8 cellular contexts compared by ENCODE assay signal in the genomic region with DNA sequence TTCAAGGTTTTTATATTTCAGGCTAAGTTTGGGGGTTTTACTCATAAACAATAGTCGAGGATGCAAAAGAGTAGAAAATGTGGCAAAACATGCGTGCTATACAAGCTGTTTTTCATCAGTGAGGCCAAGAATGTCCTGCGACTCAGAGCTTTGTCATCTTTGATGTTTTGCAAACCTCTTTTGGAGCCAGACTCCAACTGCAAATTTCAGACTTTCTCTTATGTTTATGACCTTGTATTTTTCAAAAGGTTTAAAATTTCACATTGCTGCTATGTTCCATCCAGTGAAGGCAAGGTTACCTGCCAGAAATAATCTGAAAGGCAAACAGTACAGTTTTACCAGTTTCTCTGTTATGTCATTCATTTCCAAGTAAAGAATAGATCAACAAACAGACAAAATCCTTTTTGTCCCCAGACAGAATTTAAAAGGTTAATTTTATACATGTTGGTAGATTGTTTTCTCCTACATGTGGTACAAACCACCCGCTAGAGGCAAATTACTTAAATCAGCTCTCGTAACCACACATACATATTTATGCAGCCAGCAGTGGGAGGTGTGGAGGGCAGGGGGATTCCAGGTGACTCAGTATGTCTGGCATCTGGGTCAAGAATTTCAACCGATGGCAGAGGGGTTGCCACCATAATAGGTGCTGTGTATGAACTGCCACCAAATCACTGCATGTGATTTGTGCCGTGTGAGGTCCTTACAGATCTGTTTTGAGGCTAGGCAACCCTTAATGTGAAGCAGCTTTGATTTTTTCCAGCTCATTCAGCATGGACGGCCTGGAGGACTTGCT.
A peak's percentile ranks its signal among the peaks of the same experiment; 100 is the strongest.
DNase-seq lines count a peak whose midpoint lies in the region; ATAC-seq and FAIRE-seq lines count a peak whose summit lies in the region.

No MANE protein-coding gene starts in this region.

- peak; percentile 87 for DNase-seq in activated naive CD4-positive, alpha-beta T cell treated with anti-CD3 and anti-CD28 coated beads for 36 hours
- no peak for DNase-seq in activated naive CD4-positive, alpha-beta T cell treated with anti-CD3 and anti-CD28 coated beads, Interleukin-2, amount 10 ng/mL, durations not matched to agents 7 days and 5 days
- DNase-seq in activated CD4-positive, alpha-beta memory T cell treated with anti-CD3 and anti-CD28 coated beads, Interleukin-2, amount 10 ng/mL, durations not matched to agents 7 days and 5 days: peak; percentile 27
- DNase-seq in NCI-H510A (lab: John Stamatoyannopoulos, UW): no peak
- DNase-seq in NCI-H128 (lab: John Stamatoyannopoulos, UW; ENCODE audit: unreplicated experiment): no peak

- peak overlapping the region; percentile 77 for H3K27ac Mint-ChIP-seq in activated naive CD4-positive, alpha-beta T cell treated with anti-CD3 and anti-CD28 coated beads for 36 hours
- no peak overlapping the region for H3K27ac Mint-ChIP-seq in activated naive CD4-positive, alpha-beta T cell treated with anti-CD3 and anti-CD28 coated beads, Interleukin-2, amount 10 ng/mL, durations not matched to agents 7 days and 5 days
- no peak overlapping the region for H3K27ac Mint-ChIP-seq in activated CD4-positive, alpha-beta memory T cell treated with anti-CD3 and anti-CD28 coated beads, Interleukin-2, amount 10 ng/mL, durations not matched to agents 7 days and 5 days
- peak overlapping the region; percentile 45 for H3K27ac Mint-ChIP-seq in stimulated activated naive CD8-positive, alpha-beta T cell treated with anti-CD3 and anti-CD28 coated beads, Interleukin-15, Interleukin-2, amounts not matched to agents 100 ng/mL and 50 ng/mL, for 24 hours

- intact Hi-C loops in activated naive CD4-positive, alpha-beta T cell treated with anti-CD3 and anti-CD28 coated beads for 36 hours (cut with micrococcal nuclease): loop anchor here (1.0 kb wide), 3 partner anchors 15 to 90 kb away; no protein-coding TSS in a partner anchor

- H3K4me1 Mint-ChIP-seq in activated naive CD4-positive, alpha-beta T cell treated with anti-CD3 and anti-CD28 coated beads for 36 hours (ENCODE audit: low read depth): peaks cover 32% of the 10 kb centered on the region
- no peaks in the 10 kb centered on the region for H3K4me1 Mint-ChIP-seq in activated naive CD4-positive, alpha-beta T cell treated with anti-CD3 and anti-CD28 coated beads, Interleukin-2, amount 10 ng/mL, durations not matched to agents 7 days and 5 days
- peaks cover 6% of the 10 kb centered on the region for H3K4me1 Mint-ChIP-seq in activated CD4-positive, alpha-beta memory T cell treated with anti-CD3 and anti-CD28 coated beads, Interleukin-2, amount 10 ng/mL, durations not matched to agents 7 days and 5 days
- H3K4me1 Mint-ChIP-seq in stimulated activated naive CD8-positive, alpha-beta T cell treated with anti-CD3 and anti-CD28 coated beads, Interleukin-15, Interleukin-2, amounts not matched to agents 100 ng/mL and 50 ng/mL, for 24 hours (ENCODE audit: low read depth): peaks cover 33% of the 10 kb centered on the region

- peaks cover 12% of the 10 kb centered on the region for H3K27me3 Mint-ChIP-seq in activated naive CD4-positive, alpha-beta T cell treated with anti-CD3 and anti-CD28 coated beads for 36 hours (ENCODE audit: low read depth)
- H3K27me3 Mint-ChIP-seq in activated naive CD4-positive, alpha-beta T cell treated with anti-CD3 and anti-CD28 coated beads, Interleukin-2, amount 10 ng/mL, durations not matched to agents 7 days and 5 days: no peaks in the 10 kb centered on the region
- H3K27me3 Mint-ChIP-seq in activated CD4-positive, alpha-beta memory T cell treated with anti-CD3 and anti-CD28 coated beads, Interleukin-2, amount 10 ng/mL, durations not matched to agents 7 days and 5 days: no peaks in the 10 kb centered on the region
- peaks cover 37% of the 10 kb centered on the region for H3K27me3 Mint-ChIP-seq in stimulated activated naive CD8-positive, alpha-beta T cell treated with anti-CD3 and anti-CD28 coated beads, Interleukin-15, Interleukin-2, amounts not matched to agents 100 ng/mL and 50 ng/mL, for 24 hours

- peak; percentile 82 for FAIRE-seq in islet of Langerhans (lab: Jason Lieb, UNC)

- H3K36me3 Mint-ChIP-seq in activated naive CD4-positive, alpha-beta T cell treated with anti-CD3 and anti-CD28 coated beads for 36 hours (ENCODE audit: low read depth): no peaks in the 10 kb centered on the region
- H3K36me3 Mint-ChIP-seq in activated naive CD4-positive, alpha-beta T cell treated with anti-CD3 and anti-CD28 coated beads, Interleukin-2, amount 10 ng/mL, durations not matched to agents 7 days and 5 days: no peaks in the 10 kb centered on the region
- no peaks in the 10 kb centered on the region for H3K36me3 Mint-ChIP-seq in activated CD4-positive, alpha-beta memory T cell treated with anti-CD3 and anti-CD28 coated beads, Interleukin-2, amount 10 ng/mL, durations not matched to agents 7 days and 5 days (ENCODE audit: low read depth)
- H3K36me3 Mint-ChIP-seq in stimulated activated naive CD8-positive, alpha-beta T cell treated with anti-CD3 and anti-CD28 coated beads, Interleukin-15, Interleukin-2, amounts not matched to agents 100 ng/mL and 50 ng/mL, for 24 hours (ENCODE audit: low read depth): no peaks in the 10 kb centered on the region

- POLR2A ChIA-PET in activated CD4-positive, alpha-beta memory T cell treated with anti-CD3 and anti-CD28 coated beads, Interleukin-2, amount 10 ng/mL, durations not matched to agents 7 days and 5 days (lab: Charles Lee): no interaction called here

- H3K4me3 Mint-ChIP-seq in activated naive CD4-positive, alpha-beta T cell treated with anti-CD3 and anti-CD28 coated beads for 36 hours: no peak overlapping the region
- no peak overlapping the region for H3K4me3 Mint-ChIP-seq in activated naive CD4-positive, alpha-beta T cell treated with anti-CD3 and anti-CD28 coated beads, Interleukin-2, amount 10 ng/mL, durations not matched to agents 7 days and 5 days
- no peak overlapping the region for H3K4me3 Mint-ChIP-seq in activated CD4-positive, alpha-beta memory T cell treated with anti-CD3 and anti-CD28 coated beads, Interleukin-2, amount 10 ng/mL, durations not matched to agents 7 days and 5 days
- H3K4me3 Mint-ChIP-seq in stimulated activated naive CD8-positive, alpha-beta T cell treated with anti-CD3 and anti-CD28 coated beads, Interleukin-15, Interleukin-2, amounts not matched to agents 100 ng/mL and 50 ng/mL, for 24 hours: peak overlapping the region; percentile 3

- H3K9me3 Mint-ChIP-seq in activated naive CD4-positive, alpha-beta T cell treated with anti-CD3 and anti-CD28 coated beads for 36 hours: no peaks in the 10 kb centered on the region
- H3K9me3 Mint-ChIP-seq in activated naive CD4-positive, alpha-beta T cell treated with anti-CD3 and anti-CD28 coated beads, Interleukin-2, amount 10 ng/mL, durations not matched to agents 7 days and 5 days: no peaks in the 10 kb centered on the region
- peaks cover 4% of the 10 kb centered on the region for H3K9me3 Mint-ChIP-seq in activated CD4-positive, alpha-beta memory T cell treated with anti-CD3 and anti-CD28 coated beads, Interleukin-2, amount 10 ng/mL, durations not matched to agents 7 days and 5 days
- H3K9me3 Mint-ChIP-seq in stimulated activated naive CD8-positive, alpha-beta T cell treated with anti-CD3 and anti-CD28 coated beads, Interleukin-15, Interleukin-2, amounts not matched to agents 100 ng/mL and 50 ng/mL, for 24 hours: no peaks in the 10 kb centered on the region

- CTCF ChIA-PET in activated naive CD4-positive, alpha-beta T cell treated with anti-CD3 and anti-CD28 coated beads for 36 hours (lab: Charles Lee): interaction anchor here (1.0 to 2.5 kb wide), 5 partner anchors 9 to 223 kb away, joined by 3 to 8 read pairs (median 4); no protein-coding TSS in a partner anchor
- CTCF ChIA-PET in activated naive CD4-positive, alpha-beta T cell treated with anti-CD3 and anti-CD28 coated beads, Interleukin-2, amount 10 ng/mL, durations not matched to agents 7 days and 5 days (lab: Charles Lee): no interaction called here
- CTCF ChIA-PET in activated CD4-positive, alpha-beta memory T cell treated with anti-CD3 and anti-CD28 coated beads, Interleukin-2, amount 10 ng/mL, durations not matched to agents 7 days and 5 days (lab: Charles Lee): interaction anchor here (1.2 kb wide), 1 partner anchor 17 kb away, joined by 3 read pairs; no protein-coding TSS in a partner anchor

- no peak for ATAC-seq in HG03565 (IDR thresholded peaks at IDR 0.05; ENCODE audit: unreplicated experiment)

Comparison
In these comparisons a context has a peak if more than half of its experiments do, and no peak if none do; other contexts are left out.
1. DNase-seq: peak in activated naive CD4-positive, alpha-beta T cell treated with anti-CD3 and anti-CD28 coated beads for 36 hours (single experiment) and activated CD4-positive, alpha-beta memory T cell treated with anti-CD3 and anti-CD28 coated beads, Interleukin-2, amount 10 ng/mL, durations not matched to agents 7 days and 5 days (single experiment); none in activated naive CD4-positive, alpha-beta T cell treated with anti-CD3 and anti-CD28 coated beads, Interleukin-2, amount 10 ng/mL, durations not matched to agents 7 days and 5 days (single experiment), NCI-H510A (single experiment) and NCI-H128 (single experiment).
2. H3K27ac Mint-ChIP-seq: peak in activated naive CD4-positive, alpha-beta T cell treated with anti-CD3 and anti-CD28 coated beads for 36 hours (single experiment) and stimulated activated naive CD8-positive, alpha-beta T cell treated with anti-CD3 and anti-CD28 coated beads, Interleukin-15, Interleukin-2, amounts not matched to agents 100 ng/mL and 50 ng/mL, for 24 hours (single experiment); none in activated naive CD4-positive, alpha-beta T cell treated with anti-CD3 and anti-CD28 coated beads, Interleukin-2, amount 10 ng/mL, durations not matched to agents 7 days and 5 days (single experiment) and activated CD4-positive, alpha-beta memory T cell treated with anti-CD3 and anti-CD28 coated beads, Interleukin-2, amount 10 ng/mL, durations not matched to agents 7 days and 5 days (single experiment).